In the genomic region with DNA sequence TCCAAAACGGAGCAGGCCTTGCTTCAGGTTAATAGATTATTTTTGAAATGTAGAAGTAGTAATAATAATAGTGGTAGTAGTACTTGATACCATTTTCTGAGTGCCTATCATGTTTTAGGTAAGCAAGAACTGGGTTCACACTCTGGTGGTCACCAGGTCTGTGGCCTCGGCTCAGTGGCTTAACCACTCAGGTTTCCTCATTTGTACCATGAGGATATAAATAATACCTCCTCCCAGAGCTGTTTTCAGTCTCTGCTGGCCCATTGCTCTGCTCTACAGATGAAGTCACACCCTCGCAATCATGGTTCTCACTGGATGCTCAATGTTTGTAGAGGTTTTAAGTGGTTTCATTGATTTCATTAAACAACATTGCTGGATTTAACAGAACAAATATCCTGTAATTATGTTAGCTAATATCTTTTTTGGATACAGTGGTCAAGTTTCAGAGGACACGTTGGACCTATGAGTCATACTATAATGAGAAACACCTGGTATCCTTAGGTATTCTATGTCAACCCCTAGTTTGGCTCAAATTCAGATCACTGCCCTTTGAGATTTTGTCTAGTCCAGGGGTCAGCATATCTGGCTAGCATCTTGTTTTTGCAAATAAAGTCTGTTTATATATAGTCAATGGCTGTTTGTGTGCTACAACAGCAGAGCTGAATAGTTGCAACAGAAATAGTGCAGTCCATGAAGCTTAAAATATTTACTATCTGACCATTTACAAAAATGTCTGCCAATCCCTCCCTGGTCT, we compare ENCODE assay signal across 15 cellular contexts. TPM values are rescaled to one million over a fixed set of nuclear protein-coding genes. Genes with fewer than 3 reads are reported as not detected.
DNase-seq lines count a peak whose midpoint lies in the region; ATAC-seq and TF ChIP-seq lines count a peak whose summit lies in the region.
"Had no signal": no experiment of that assay in that cellular context is flagged by ENCODE, and none has a peak within 500 bp of the region (broad histone marks: within the 10 kb centered on the region; RNA-seq: fewer than 3 reads in every experiment).

No MANE protein-coding gene starts in this region.

- ATAC-seq in HG03060 (IDR thresholded peaks at IDR 0.05; ENCODE audit: low read depth, unreplicated experiment) (peak; percentile 42), HG03097 (IDR thresholded peaks at IDR 0.05; ENCODE audit: low FRiP score, unreplicated experiment) (no peak), GM18520 (IDR thresholded peaks at IDR 0.05; ENCODE audit: unreplicated experiment) (no peak)
- ATAC-seq: activated CD8-positive, alpha-beta T cell treated with anti-CD3 and anti-CD28 coated beads for 36 hours; GM23338; naive thymus-derived CD8-positive, alpha-beta T cell had no signal

- DNase-seq in COR-L47 (lab: John Stamatoyannopoulos, UW), result peak; percentile 11
- peak; percentile 20 for DNase-seq in SHP77 treated with DMSO at 0.1 percent for 48 hours (lab: John Stamatoyannopoulos, UW)
- DNase-seq in germinal center (ENCODE audit: low spot score), result peak; percentile 20
- DNase-seq in iPS-NIHi7 (ENCODE audit: extremely low spot score), result no peak
- DNase-seq in glutamatergic neuron, result no peak
- DNase-seq: activated CD8-positive, alpha-beta T cell treated with anti-CD3 and anti-CD28 coated beads for 36 hours; BE2C; naive thymus-derived CD8-positive, alpha-beta T cell; NCI-H2171 treated with DMSO at 0.1 percent for 48 hours; upper lobe of left lung had no signal

- H3K27me3 Mint-ChIP-seq in glutamatergic neuron (ENCODE audit: unreplicated experiment), result no peaks in the 10 kb centered on the region
- H3K27me3 Mint-ChIP-seq: activated CD8-positive, alpha-beta T cell treated with anti-CD3 and anti-CD28 coated beads for 36 hours had no signal

- no peak overlapping the region for H3K27ac Mint-ChIP-seq in glutamatergic neuron (ENCODE audit: unreplicated experiment)
- H3K27ac Mint-ChIP-seq: activated CD8-positive, alpha-beta T cell treated with anti-CD3 and anti-CD28 coated beads for 36 hours; GM23338; T-helper 1 cell treated with Interleukin-12 subunit alpha and Interleukin-12 subunit beta and Interleukin-4 antibody, amounts not matched to agents 30 μg/mL and 1 μg/mL, for 36 hours had no signal

- TF ChIP-seq CTCF in glutamatergic neuron (IDR thresholded peaks at IDR 0.05; ENCODE audit: partially characterized antibody, unreplicated experiment), result no peak

- no peaks in the 10 kb centered on the region for H3K36me3 Mint-ChIP-seq in glutamatergic neuron (ENCODE audit: unreplicated experiment)
- H3K36me3 Mint-ChIP-seq: naive thymus-derived CD8-positive, alpha-beta T cell had no signal

- no peak overlapping the region for H3K4me3 Mint-ChIP-seq in glutamatergic neuron (ENCODE audit: unreplicated experiment)
- H3K4me3 Mint-ChIP-seq: activated CD8-positive, alpha-beta T cell treated with anti-CD3 and anti-CD28 coated beads for 36 hours; GM23338; naive thymus-derived CD8-positive, alpha-beta T cell; T-helper 1 cell treated with Interleukin-12 subunit alpha and Interleukin-12 subunit beta and Interleukin-4 antibody, amounts not matched to agents 30 μg/mL and 1 μg/mL, for 36 hours had no signal

- H3K4me1 Mint-ChIP-seq in glutamatergic neuron (ENCODE audit: low read depth, unreplicated experiment), result no peaks in the 10 kb centered on the region
- H3K4me1 Mint-ChIP-seq: GM23338 had no signal

- peaks cover 1% of the 10 kb centered on the region for H3K9me3 Mint-ChIP-seq in glutamatergic neuron (ENCODE audit: unreplicated experiment)
- H3K9me3 Mint-ChIP-seq: activated CD8-positive, alpha-beta T cell treated with anti-CD3 and anti-CD28 coated beads for 36 hours; GM23338; naive thymus-derived CD8-positive, alpha-beta T cell; T-helper 1 cell treated with Interleukin-12 subunit alpha and Interleukin-12 subunit beta and Interleukin-4 antibody, amounts not matched to agents 30 μg/mL and 1 μg/mL, for 36 hours had no signal

RNA-seq across cellular contexts. Expression of gene EDEM3, which starts 48.3 kb away (rescaled TPM):
- 23.6 TPM for total RNA-seq in glutamatergic neuron (ENCODE audit: unreplicated experiment)

Comparison
In these comparisons a context has a peak if more than half of its experiments do, and no peak if none do; other contexts are left out.
1. DNase-seq: peak in COR-L47 (single experiment), SHP77 treated with DMSO at 0.1 percent for 48 hours (single experiment) and germinal center (single experiment); none in iPS-NIHi7 (single experiment) and glutamatergic neuron (single experiment).